In the genomic region with DNA sequence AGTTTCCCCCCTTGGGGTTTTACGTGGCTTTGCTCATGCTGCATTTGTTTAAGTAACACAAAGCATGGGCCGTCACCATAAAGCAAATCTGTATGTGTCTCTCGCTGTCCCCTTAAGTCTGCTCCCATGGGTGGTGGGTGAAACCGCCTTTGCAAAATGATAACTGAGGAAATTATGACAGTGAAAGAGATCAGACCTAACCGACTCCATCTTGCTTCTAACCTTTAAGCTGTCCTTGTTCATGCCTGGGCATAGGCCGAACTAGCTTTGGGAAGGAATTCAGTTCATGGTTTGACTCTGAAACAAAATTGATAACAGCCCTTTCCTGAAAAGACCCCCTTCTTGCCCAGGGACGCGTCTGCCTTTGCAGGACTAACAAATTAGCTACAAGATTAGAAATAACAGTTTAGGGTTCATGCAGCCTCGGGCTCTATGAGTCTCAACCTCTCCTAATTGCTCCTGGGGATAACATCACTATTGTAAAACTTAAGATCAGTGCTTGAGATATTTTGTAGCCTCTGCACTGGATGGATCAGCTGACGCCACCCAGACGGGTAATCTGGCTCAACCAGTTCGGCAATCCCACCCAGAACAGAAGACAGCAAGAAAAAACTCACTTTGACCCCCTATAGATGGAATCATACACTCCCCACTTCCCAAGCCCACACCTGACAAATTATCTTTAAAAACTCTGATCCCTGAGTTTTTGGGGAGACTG, we compare ENCODE assay signal across 27 cellular contexts.
"Had no signal": no experiment of that assay in that cellular context is flagged by ENCODE, and none has a peak within 500 bp of the region (broad histone marks: within the 10 kb centered on the region; RNA-seq: fewer than 3 reads in every experiment).

No MANE protein-coding gene starts in this region.

- DNase-seq: activated CD4-positive, alpha-beta T cell treated with anti-CD3 and anti-CD28 coated beads, Interleukin-2, amount 10 ng/mL, durations not matched to agents 7 days and 5 days; activated CD4-positive, alpha-beta T cell treated with anti-CD3 and anti-CD28 coated beads, Interleukin-2, amount 50 U/mL, for 48 hours; activated CD8-positive, alpha-beta memory T cell treated with anti-CD3 and anti-CD28 coated beads, Interleukin-2, amount 50 U/mL, for 4 hours; activated gamma-delta T cell treated with Interleukin-2 at 50 U/mL for 16 hours; activated naive CD4-positive, alpha-beta T cell treated with anti-CD3 and anti-CD28 coated beads for 36 hours; activated naive CD8-positive, alpha-beta T cell treated with anti-CD3 and anti-CD28 coated beads, Interleukin-2, amount 50 U/mL, for 24 hours; activated T-cell treated with anti-CD3 and anti-CD28 coated beads for 4 hours; activated T-cell treated with anti-CD3 and anti-CD28 coated beads, Interleukin-2, amount 50 U/mL, for 4 hours; anterior cingulate cortex; central memory CD4-positive, alpha-beta T cell; NCI-H1105; NCI-H1417 treated with DMSO at 0.1 percent for 48 hours; NCI-H1694; NCI-H1930; NCI-H2081 treated with DMSO at 0.1 percent for 48 hours; NCI-H345; NCI-H524 treated with DMSO at 0.1 percent for 48 hours; PC-3; Peyer's patch; RPMI8226; SHP77 treated with DMSO at 0.1 percent for 48 hours had no signal

- H3K4me3 ChIP-seq: K562, Peyer's patch had no signal

- H3K4me3 Mint-ChIP-seq: activated CD4-positive, alpha-beta T cell treated with anti-CD3 and anti-CD28 coated beads, Interleukin-2, amount 10 ng/mL, durations not matched to agents 7 days and 5 days; activated naive CD4-positive, alpha-beta T cell treated with anti-CD3 and anti-CD28 coated beads for 36 hours; activated naive CD8-positive, alpha-beta T cell; activated naive CD8-positive, alpha-beta T cell treated with anti-CD3 and anti-CD28 coated beads, Interleukin-2, amount 50 U/mL, for 24 hours; activated T-cell treated with anti-CD3 and anti-CD28 coated beads, Interleukin-2, amount 50 U/mL, for 4 hours; activated T-helper 1 cell treated with anti-CD3 and anti-CD28 coated beads, Interleukin-12 subunit alpha, Interleukin-12 subunit beta, Interleukin-2, Interleukin-4 antibody, amounts not matched to agents 30 ng/mL and 10 ng/mL and 1 ng/mL, durations not matched to agents 14 hours and 24 hours and 36 hours; T-helper 1 cell treated with Interleukin-12 subunit alpha and Interleukin-12 subunit beta and Interleukin-4 antibody, amounts not matched to agents 30 μg/mL and 1 μg/mL, for 36 hours; T-helper 2 cell treated with Interferon-gamma antibody and Interleukin-4, amounts not matched to agents 5 μg/mL and 100 μg/mL, for 36 hours had no signal

- H3K9me3 ChIP-seq: Peyer's patch had no signal

- H3K36me3 Mint-ChIP-seq: activated naive CD8-positive, alpha-beta T cell; brain had no signal

- H3K4me1 Mint-ChIP-seq: activated naive CD8-positive, alpha-beta T cell treated with anti-CD3 and anti-CD28 coated beads, Interleukin-2, amount 50 U/mL, for 24 hours had no signal

- H3K36me3 ChIP-seq: Peyer's patch had no signal

- H3K27ac ChIP-seq: Peyer's patch had no signal

- H3K9me3 Mint-ChIP-seq: activated naive CD4-positive, alpha-beta T cell treated with anti-CD3 and anti-CD28 coated beads for 36 hours; activated T-helper 1 cell treated with anti-CD3 and anti-CD28 coated beads, Interleukin-12 subunit alpha, Interleukin-12 subunit beta, Interleukin-2, Interleukin-4 antibody, amounts not matched to agents 30 ng/mL and 10 ng/mL and 1 ng/mL, durations not matched to agents 14 hours and 24 hours and 36 hours had no signal

- ATAC-seq: activated naive CD8-positive, alpha-beta T cell treated with anti-CD3 and anti-CD28 coated beads, Interleukin-2, amount 50 U/mL, for 24 hours; activated T-cell treated with anti-CD3 and anti-CD28 coated beads, Interleukin-2, amount 50 U/mL, for 4 hours; K562; PC-3 had no signal

- H3K27me3 Mint-ChIP-seq: activated CD4-positive, alpha-beta T cell treated with anti-CD3 and anti-CD28 coated beads, Interleukin-2, amount 10 ng/mL, durations not matched to agents 7 days and 5 days had no signal

- H3K27ac Mint-ChIP-seq: activated CD4-positive, alpha-beta T cell treated with anti-CD3 and anti-CD28 coated beads, Interleukin-2, amount 10 ng/mL, durations not matched to agents 7 days and 5 days; activated naive CD4-positive, alpha-beta T cell treated with anti-CD3 and anti-CD28 coated beads for 36 hours; activated naive CD8-positive, alpha-beta T cell; activated naive CD8-positive, alpha-beta T cell treated with anti-CD3 and anti-CD28 coated beads, Interleukin-2, amount 50 U/mL, for 24 hours; activated T-helper 1 cell treated with anti-CD3 and anti-CD28 coated beads, Interleukin-12 subunit alpha, Interleukin-12 subunit beta, Interleukin-2, Interleukin-4 antibody, amounts not matched to agents 30 ng/mL and 10 ng/mL and 1 ng/mL, durations not matched to agents 14 hours and 24 hours and 36 hours; T-helper 1 cell treated with Interleukin-12 subunit alpha and Interleukin-12 subunit beta and Interleukin-4 antibody, amounts not matched to agents 30 μg/mL and 1 μg/mL, for 36 hours; T-helper 2 cell treated with Interferon-gamma antibody and Interleukin-4, amounts not matched to agents 5 μg/mL and 100 μg/mL, for 36 hours had no signal
